In the genomic region with DNA sequence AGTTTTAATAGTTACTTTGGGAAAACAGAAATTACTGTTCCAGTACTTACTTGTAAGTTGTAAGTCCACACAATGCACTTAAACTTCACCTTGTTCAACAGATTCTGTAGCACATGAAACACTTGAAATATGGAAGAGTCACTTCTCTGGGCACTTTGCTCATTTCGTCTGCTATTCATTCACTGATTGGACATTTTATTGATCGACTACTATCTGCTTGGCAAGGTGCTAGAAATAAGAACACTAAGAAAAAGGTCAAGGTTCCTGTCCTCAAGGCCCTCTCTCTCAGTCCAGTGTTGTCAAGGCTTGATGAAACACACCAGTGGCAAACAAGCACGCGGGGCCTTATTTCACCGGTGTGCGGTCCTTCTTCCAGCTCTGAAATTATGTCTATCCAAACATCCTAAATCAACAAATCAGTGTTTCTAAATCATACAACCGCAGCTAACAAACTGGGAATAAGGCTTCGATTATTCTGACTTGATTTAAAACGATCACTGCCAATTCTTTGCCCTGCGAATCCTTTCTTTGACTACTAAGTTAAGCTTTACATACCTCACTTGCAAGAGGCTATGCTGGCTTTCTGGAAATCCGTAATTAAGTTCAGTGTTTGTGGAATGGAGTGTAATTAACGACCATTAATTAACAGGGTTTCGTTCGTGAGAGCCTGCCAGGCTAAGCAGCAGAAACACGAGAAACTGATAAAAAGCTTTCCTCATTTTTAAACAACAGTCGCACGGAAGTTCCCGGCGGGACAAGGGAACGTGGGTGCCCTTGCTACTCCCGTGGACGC, we compare ENCODE assay signal across 8 cellular contexts. TPM values are rescaled to one million over a fixed set of nuclear protein-coding genes. Genes with fewer than 3 reads are reported as not detected.
DNase-seq lines count a peak whose midpoint lies in the region; ATAC-seq and TF ChIP-seq lines count a peak whose summit lies in the region.

No MANE protein-coding gene starts in this region.

- peak overlapping the region; percentile 67 for H2AFZ ChIP-seq in hepatocyte

- H3K9me3 ChIP-seq in heart left ventricle (no peaks in the 10 kb centered on the region), hepatocyte (ENCODE audit: low read depth) (no peaks in the 10 kb centered on the region)

- H3K9me2 ChIP-seq in hepatocyte (replicated peaks; ENCODE audit: insufficient read depth), result no peaks in the 10 kb centered on the region

- H3K4me3 Mint-ChIP-seq in WTC11, result peak overlapping the region; percentile 82

- ATAC-seq in heart left ventricle (no peak), WTC11 (no peak), GM21360 (IDR thresholded peaks at IDR 0.05; ENCODE audit: unreplicated experiment) (no peak), HG03521 (IDR thresholded peaks at IDR 0.05; ENCODE audit: unreplicated experiment) (no peak)

- intact Hi-C loops in heart left ventricle (cut with DNase I), result loop anchor here in 4 of 10 donors (2.0 to 10.0 kb wide), 4 partner anchors 52 to 94 kb away; no protein-coding TSS in a partner anchor
- intact Hi-C loops in cardiac septum (cut with DNase I), result loop anchor here (5.0 kb wide), 2 partner anchors 38 to 102 kb away; a partner anchor contains a TSS

- no peaks in the 10 kb centered on the region for H3K27me3 Mint-ChIP-seq in WTC11 (ENCODE audit: low read depth)

- CTCF ChIA-PET in WTC11 (lab: Charles Lee), result interaction anchor here (1.0 to 2.5 kb wide), 4 partner anchors 11 to 192 kb away, joined by 3 to 9 read pairs (median 4); a partner anchor contains a TSS

- TF ChIP-seq POLR2A in heart left ventricle (IDR thresholded peaks at IDR 0.05), result no peak

- H4K20me1 ChIP-seq in hepatocyte (ENCODE audit: insufficient read depth, poor library complexity, severe bottlenecking), result peaks cover 5% of the 10 kb centered on the region

- 17 to 21% (median 19%) methylated on average over 22 of the region's 22 CpGs for WGBS in heart left ventricle, 4 donors
- WGBS in hepatocyte (ENCODE audit: low lambda C conversion rate, missing lambda C conversion rate), result 20% methylated on average over 22 of the region's 22 CpGs

- no peaks in the 10 kb centered on the region for H3K36me3 Mint-ChIP-seq in WTC11

- H3K27ac Mint-ChIP-seq in WTC11, result peak overlapping the region; percentile 74

- TF ChIP-seq CTCF in heart left ventricle (IDR thresholded peaks at IDR 0.05) (no peak), WTC11 (IDR thresholded peaks at IDR 0.05) (no peak), hepatocyte (IDR thresholded peaks at IDR 0.05; ENCODE audit: poor library complexity) (no peak)

- H3K79me2 ChIP-seq in hepatocyte, result peaks cover 38% of the 10 kb centered on the region

- peaks cover 26% of the 10 kb centered on the region for H3K4me1 Mint-ChIP-seq in WTC11

- peaks cover 0 to 36% (median 22%) of the 10 kb centered on the region in 12 donors for H3K4me1 ChIP-seq in heart left ventricle
- peaks cover 9% of the 10 kb centered on the region for H3K4me1 ChIP-seq in hepatocyte (ENCODE audit: insufficient read depth)

- no peaks in the 10 kb centered on the region for H3K27me3 ChIP-seq in heart left ventricle
- no peaks in the 10 kb centered on the region for H3K27me3 ChIP-seq in hepatocyte

- H3K4me3 ChIP-seq in heart left ventricle, result peak overlapping the region; percentile 58 to 93 (median 78)
- peak overlapping the region; percentile 96 for H3K4me3 ChIP-seq in hepatocyte
- H3K4me3 ChIP-seq in skin epidermis, result peak overlapping the region; percentile 65 to 97 (median 82)

- H3K36me3 ChIP-seq in heart left ventricle, result no peaks in the 10 kb centered on the region
- H3K36me3 ChIP-seq in hepatocyte (replicated peaks; ENCODE audit: insufficient read depth, low read depth), result no peaks in the 10 kb centered on the region

- no peaks in the 10 kb centered on the region for H3K9me3 Mint-ChIP-seq in WTC11

- DNase-seq in heart left ventricle, result no peak
- no peak for DNase-seq in cardiac septum (ENCODE audit: low spot score)
- no peak for DNase-seq in WTC11 (ENCODE audit: low spot score)
- DNase-seq in hepatocyte (ENCODE audit: low spot score), result no peak
- DNase-seq in NOMO-1 treated with dmso at 0.1 percent for 144 hours (lab: John Stamatoyannopoulos, UW; ENCODE audit: unreplicated experiment), result no peak

- H3K4me2 ChIP-seq in hepatocyte, result peak overlapping the region; percentile 79

- POLR2A ChIA-PET in WTC11 (lab: Charles Lee), result interaction anchor here (0.7 to 2.1 kb wide), 5 partner anchors 9 to 168 kb away, joined by 3 to 16 read pairs (median 3); a partner anchor contains a TSS

- H3K27ac ChIP-seq in heart left ventricle, result peak overlapping the region; percentile 89 to 98 (median 95)
- H3K27ac ChIP-seq in hepatocyte, result peak overlapping the region; percentile 99
- peak overlapping the region; percentile 48 to 98 (median 95) for H3K27ac ChIP-seq in skin epidermis

TF ChIP-seq in WTC11, 78 proteins besides CTCF, POLR2A, EP300 and RAD21:
- TF ChIP-seq, protein P1, sequence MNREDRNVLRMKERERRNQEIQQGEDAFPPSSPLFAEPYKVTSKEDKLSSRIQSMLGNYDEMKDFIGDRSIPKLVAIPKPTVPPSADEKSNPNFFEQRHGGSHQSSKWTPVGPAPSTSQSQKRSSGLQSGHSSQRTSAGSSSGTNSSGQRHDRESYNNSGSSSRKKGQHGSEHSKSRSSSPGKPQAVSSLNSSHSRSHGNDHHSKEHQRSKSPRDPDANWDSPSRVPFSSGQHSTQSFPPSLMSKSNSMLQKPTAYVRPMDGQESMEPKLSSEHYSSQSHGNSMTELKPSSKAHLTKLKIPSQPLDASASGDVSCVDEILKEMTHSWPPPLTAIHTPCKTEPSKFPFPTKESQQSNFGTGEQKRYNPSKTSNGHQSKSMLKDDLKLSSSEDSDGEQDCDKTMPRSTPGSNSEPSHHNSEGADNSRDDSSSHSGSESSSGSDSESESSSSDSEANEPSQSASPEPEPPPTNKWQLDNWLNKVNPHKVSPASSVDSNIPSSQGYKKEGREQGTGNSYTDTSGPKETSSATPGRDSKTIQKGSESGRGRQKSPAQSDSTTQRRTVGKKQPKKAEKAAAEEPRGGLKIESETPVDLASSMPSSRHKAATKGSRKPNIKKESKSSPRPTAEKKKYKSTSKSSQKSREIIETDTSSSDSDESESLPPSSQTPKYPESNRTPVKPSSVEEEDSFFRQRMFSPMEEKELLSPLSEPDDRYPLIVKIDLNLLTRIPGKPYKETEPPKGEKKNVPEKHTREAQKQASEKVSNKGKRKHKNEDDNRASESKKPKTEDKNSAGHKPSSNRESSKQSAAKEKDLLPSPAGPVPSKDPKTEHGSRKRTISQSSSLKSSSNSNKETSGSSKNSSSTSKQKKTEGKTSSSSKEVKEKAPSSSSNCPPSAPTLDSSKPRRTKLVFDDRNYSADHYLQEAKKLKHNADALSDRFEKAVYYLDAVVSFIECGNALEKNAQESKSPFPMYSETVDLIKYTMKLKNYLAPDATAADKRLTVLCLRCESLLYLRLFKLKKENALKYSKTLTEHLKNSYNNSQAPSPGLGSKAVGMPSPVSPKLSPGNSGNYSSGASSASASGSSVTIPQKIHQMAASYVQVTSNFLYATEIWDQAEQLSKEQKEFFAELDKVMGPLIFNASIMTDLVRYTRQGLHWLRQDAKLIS (CRISPR knock-in tag; IDR thresholded peaks at IDR 0.05; ENCODE audit: borderline replicate concordance), result no peak
- TF ChIP-seq, protein P2, sequence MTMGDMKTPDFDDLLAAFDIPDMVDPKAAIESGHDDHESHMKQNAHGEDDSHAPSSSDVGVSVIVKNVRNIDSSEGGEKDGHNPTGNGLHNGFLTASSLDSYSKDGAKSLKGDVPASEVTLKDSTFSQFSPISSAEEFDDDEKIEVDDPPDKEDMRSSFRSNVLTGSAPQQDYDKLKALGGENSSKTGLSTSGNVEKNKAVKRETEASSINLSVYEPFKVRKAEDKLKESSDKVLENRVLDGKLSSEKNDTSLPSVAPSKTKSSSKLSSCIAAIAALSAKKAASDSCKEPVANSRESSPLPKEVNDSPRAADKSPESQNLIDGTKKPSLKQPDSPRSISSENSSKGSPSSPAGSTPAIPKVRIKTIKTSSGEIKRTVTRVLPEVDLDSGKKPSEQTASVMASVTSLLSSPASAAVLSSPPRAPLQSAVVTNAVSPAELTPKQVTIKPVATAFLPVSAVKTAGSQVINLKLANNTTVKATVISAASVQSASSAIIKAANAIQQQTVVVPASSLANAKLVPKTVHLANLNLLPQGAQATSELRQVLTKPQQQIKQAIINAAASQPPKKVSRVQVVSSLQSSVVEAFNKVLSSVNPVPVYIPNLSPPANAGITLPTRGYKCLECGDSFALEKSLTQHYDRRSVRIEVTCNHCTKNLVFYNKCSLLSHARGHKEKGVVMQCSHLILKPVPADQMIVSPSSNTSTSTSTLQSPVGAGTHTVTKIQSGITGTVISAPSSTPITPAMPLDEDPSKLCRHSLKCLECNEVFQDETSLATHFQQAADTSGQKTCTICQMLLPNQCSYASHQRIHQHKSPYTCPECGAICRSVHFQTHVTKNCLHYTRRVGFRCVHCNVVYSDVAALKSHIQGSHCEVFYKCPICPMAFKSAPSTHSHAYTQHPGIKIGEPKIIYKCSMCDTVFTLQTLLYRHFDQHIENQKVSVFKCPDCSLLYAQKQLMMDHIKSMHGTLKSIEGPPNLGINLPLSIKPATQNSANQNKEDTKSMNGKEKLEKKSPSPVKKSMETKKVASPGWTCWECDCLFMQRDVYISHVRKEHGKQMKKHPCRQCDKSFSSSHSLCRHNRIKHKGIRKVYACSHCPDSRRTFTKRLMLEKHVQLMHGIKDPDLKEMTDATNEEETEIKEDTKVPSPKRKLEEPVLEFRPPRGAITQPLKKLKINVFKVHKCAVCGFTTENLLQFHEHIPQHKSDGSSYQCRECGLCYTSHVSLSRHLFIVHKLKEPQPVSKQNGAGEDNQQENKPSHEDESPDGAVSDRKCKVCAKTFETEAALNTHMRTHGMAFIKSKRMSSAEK (CRISPR knock-in tag; IDR thresholded peaks at IDR 0.05; ENCODE audit: borderline replicate concordance), result no peak
- TF ChIP-seq NFYB (CRISPR knock-in tag; conservative IDR thresholded peaks at IDR 0.05; ENCODE audit: low read depth), result 0 out of 2 replicates have a peak, but pooled peaks have one; percentile 2

RNA-seq across cellular contexts. Expression of a gene that starts 0.7 kb away (rescaled TPM):
- total RNA-seq in heart left ventricle (100 to 1,000 TPM; 133 to 358 (median 235) TPM), cardiac septum (234 TPM), WTC11 (2021) (26.5 to 30.0 TPM (median 27.7 TPM) in 3 replicates), hepatocyte (109 and 135 TPM in 2 replicates)
- polyA plus RNA-seq in heart left ventricle (100 to 1,000 TPM in 1 of 2 donors, 10 to 100 TPM in 1; 22.5 to 107 TPM), hepatocyte (32.4 and 32.7 TPM in 2 replicates)
